In the genomic region with DNA sequence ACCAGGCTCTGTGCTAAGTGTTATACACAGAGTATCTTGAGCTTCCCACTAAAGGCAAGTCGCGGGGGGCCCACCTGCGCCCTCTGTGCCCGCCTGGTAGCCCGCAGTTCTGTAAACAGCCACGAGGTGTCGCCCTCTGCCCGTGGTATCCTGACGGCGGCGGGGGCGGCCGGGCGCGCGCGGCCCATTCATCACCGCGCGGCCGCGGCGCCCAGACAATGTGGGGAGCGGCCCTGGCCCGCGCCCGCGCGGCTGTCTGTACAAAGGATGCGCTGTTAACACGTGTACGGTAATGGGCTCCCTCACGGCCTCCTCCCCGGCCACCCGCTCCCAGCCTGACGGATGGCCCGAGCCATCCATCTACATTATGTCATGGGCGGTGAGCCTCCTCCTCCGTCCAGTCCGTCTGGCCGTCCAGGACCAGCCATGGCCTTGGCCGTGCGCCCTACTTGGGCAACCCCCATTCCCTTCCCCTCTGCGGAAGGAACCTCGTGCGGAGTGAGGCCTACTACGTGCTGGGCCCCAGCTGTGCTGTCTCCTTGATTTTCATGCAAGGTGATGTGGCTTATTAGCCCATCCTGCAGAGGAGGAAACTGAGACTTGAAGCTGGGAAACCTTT, we compare ENCODE assay signal across 9 cellular contexts.
A peak's percentile ranks its signal among the peaks of the same experiment; 100 is the strongest.
DNase-seq lines count a peak whose midpoint lies in the region; ATAC-seq, FAIRE-seq and TF ChIP-seq lines count a peak whose summit lies in the region.
"Had no signal": no experiment of that assay in that cellular context is flagged by ENCODE, and none has a peak within 500 bp of the region (broad histone marks: within the 10 kb centered on the region; RNA-seq: fewer than 3 reads in every experiment).

No MANE protein-coding gene starts in this region.

- H3K9me3 ChIP-seq in breast epithelium: peaks cover 0 to 2% of the 10 kb centered on the region in 2 donors
- H3K9me3 ChIP-seq in kidney (ENCODE audit: control insufficient read depth in 1 of 2, low read length in 2 of 2): peaks cover 0 to 5% of the 10 kb centered on the region in 2 donors

- H3K9me3 Mint-ChIP-seq in T-helper 2 cell treated with Interferon-gamma antibody and Interleukin-4, amounts not matched to agents 5 μg/mL and 100 μg/mL, for 36 hours: no peaks in the 10 kb centered on the region

- no peak for TF ChIP-seq POLR2A in breast epithelium (IDR thresholded peaks at IDR 0.05)

- no peaks in the 10 kb centered on the region for H3K27me3 ChIP-seq in breast epithelium

- intact Hi-C loops in breast epithelium (cut with DNase I; ENCODE audit: low total_unique reads) (no loop called here), kidney (cut with DNase I) (no loop called here)

- no peak overlapping the region for H3K27ac Mint-ChIP-seq in T-helper 2 cell treated with Interferon-gamma antibody and Interleukin-4, amounts not matched to agents 5 μg/mL and 100 μg/mL, for 36 hours

- H3K27me3 Mint-ChIP-seq in T-helper 2 cell treated with Interferon-gamma antibody and Interleukin-4, amounts not matched to agents 5 μg/mL and 100 μg/mL, for 36 hours (ENCODE audit: low read depth): no peaks in the 10 kb centered on the region

- H3K27ac ChIP-seq in breast epithelium: no peak overlapping the region
- no peak overlapping the region for H3K27ac ChIP-seq in kidney (ENCODE audit: low read depth in 2 of 2, low read length in 2 of 2)
- H3K27ac ChIP-seq: skin epidermis had no signal

- H3K4me3 ChIP-seq in HFF-Myc (replicated peaks; ENCODE audit: low read depth, low read length) (no peak overlapping the region), breast epithelium (peak overlapping the region; percentile 11 to 48 (median 28)), kidney (ENCODE audit: low read length in 2 of 2) (no peak overlapping the region)
- H3K4me3 ChIP-seq: skin epidermis had no signal

- no peaks in the 10 kb centered on the region for H3K36me3 ChIP-seq in breast epithelium
- no peaks in the 10 kb centered on the region for H3K36me3 ChIP-seq in kidney (ENCODE audit: control insufficient read depth in 1 of 2, insufficient read depth in 2 of 2, low read length in 2 of 2)

- TF ChIP-seq CTCF in HFF-Myc (IDR thresholded peaks at IDR 0.05; ENCODE audit: low read depth, low read length, missing control alignments): peak; percentile 70
- TF ChIP-seq CTCF in breast epithelium (IDR thresholded peaks at IDR 0.05): peak in 2 of 3 donors; percentile 54 to 95
- peak; percentile 84 for TF ChIP-seq CTCF in kidney (IDR thresholded peaks at IDR 0.05; ENCODE audit: borderline replicate concordance, extremely low read depth, insufficient read depth)

- no peak overlapping the region for H3K9ac ChIP-seq in kidney (ENCODE audit: low read length in 2 of 2)

- no peaks in the 10 kb centered on the region for H3K36me3 Mint-ChIP-seq in T-helper 2 cell treated with Interferon-gamma antibody and Interleukin-4, amounts not matched to agents 5 μg/mL and 100 μg/mL, for 36 hours (ENCODE audit: low read depth)

- H3K4me1 ChIP-seq in breast epithelium (no peaks in the 10 kb centered on the region), kidney (ENCODE audit: control insufficient read depth in 1 of 2, insufficient read depth in 1 of 2, low read depth in 1 of 2, low read length in 2 of 2) (no peaks in the 10 kb centered on the region)

- ATAC-seq in HG03469 (IDR thresholded peaks at IDR 0.05; ENCODE audit: unreplicated experiment) (no peak), GM21529 (IDR thresholded peaks at IDR 0.05; ENCODE audit: unreplicated experiment) (no peak)

- no peak overlapping the region for H3K4me3 Mint-ChIP-seq in T-helper 2 cell treated with Interferon-gamma antibody and Interleukin-4, amounts not matched to agents 5 μg/mL and 100 μg/mL, for 36 hours

- FAIRE-seq in kidney (lab: Jason Lieb, UNC): no peak

- DNase-seq in Ammon's horn (ENCODE audit: low spot score): peak; percentile 76
- DNase-seq in HFF-Myc (ENCODE audit: extremely low read depth, low read depth): no peak
- peak; percentile 54 for DNase-seq in T-helper 2 cell treated with Interferon-gamma antibody and Interleukin-4, amounts not matched to agents 5 μg/mL and 100 μg/mL, for 36 hours (ENCODE audit: low spot score)
- DNase-seq in breast epithelium (ENCODE audit: low spot score in 2 of 2): peak; percentile 21 to 62
- DNase-seq in kidney: peak; percentile 75
- peak; percentile 25 for DNase-seq in stimulated activated CD4-positive, alpha-beta T cell treated with anti-CD3 and anti-CD28 coated beads, Interleukin-1b, Interleukin-23, amount 100 ng/mL, for 48 hours

- peaks cover 2% of the 10 kb centered on the region for H3K4me1 Mint-ChIP-seq in T-helper 2 cell treated with Interferon-gamma antibody and Interleukin-4, amounts not matched to agents 5 μg/mL and 100 μg/mL, for 36 hours (ENCODE audit: low read depth)

Comparison
In these comparisons a context has a peak if more than half of its experiments do, and no peak if none do; other contexts are left out.
1. H3K4me3 ChIP-seq: peak in breast epithelium (3 of 3); none in HFF-Myc (single experiment) and kidney (0 of 2).
2. Peak in every context shown above with its lines, with median percentiles within 50 percentile points of each other: CTCF ChIP-seq.